19 cellular contexts compared by ENCODE assay signal in genomic region chr1:35925741-35926140, GRCh38. TPM values are rescaled to one million over a fixed set of nuclear protein-coding genes. Genes with fewer than 3 reads are reported as not detected.
DNase-seq lines count a peak whose midpoint lies in the region; ATAC-seq and TF ChIP-seq lines count a peak whose summit lies in the region.
"Had no signal": no experiment of that assay in that cellular context is flagged by ENCODE, and none has a peak within 500 bp of the region (broad histone marks: within the 10 kb centered on the region; RNA-seq: fewer than 3 reads in every experiment).

No MANE protein-coding gene starts in this region.

- H3K27ac ChIP-seq in SJCRH30: no peak overlapping the region
- no peak overlapping the region for H3K27ac ChIP-seq in ovary
- H3K27ac ChIP-seq: cardiac muscle cell, tibial artery had no signal

- H3K36me3 ChIP-seq in SJCRH30 (peaks cover 7% of the 10 kb centered on the region), ovary (no peaks in the 10 kb centered on the region)
- H3K36me3 ChIP-seq: cardiac muscle cell had no signal

- H3K4me3 ChIP-seq in SJCRH30 (no peak overlapping the region), fibroblast of mammary gland (ENCODE audit: control insufficient read depth, low read depth, low read length) (no peak overlapping the region), ovary (no peak overlapping the region)
- H3K4me3 ChIP-seq: cardiac muscle cell, sigmoid colon, tibial artery had no signal

- H3K27me3 ChIP-seq in SJCRH30 (no peaks in the 10 kb centered on the region), ovary (no peaks in the 10 kb centered on the region)
- H3K27me3 ChIP-seq: cardiac muscle cell, sigmoid colon, tibial artery had no signal

- no peak for TF ChIP-seq POLR2A in ovary (IDR thresholded peaks at IDR 0.05)

- WGBS in ovary, 3 donors: 10 to 20% (median 19%) methylated on average over 4 of the region's 4 CpGs

- TF ChIP-seq CTCF in fibroblast of mammary gland (conservative IDR thresholded peaks at IDR 0.05; ENCODE audit: control insufficient read depth, insufficient read depth, low read depth, low read length) (no peak), ovary (IDR thresholded peaks at IDR 0.05) (no peak)

- DNase-seq in GM04504 (ENCODE audit: low read depth) (peak; percentile 31), SJCRH30 (peak; percentile 17 to 22), fibroblast of mammary gland (ENCODE audit: low read depth) (peak; percentile 28), ovary (peak in 4 of 5 donors; percentile 22 to 45 (median 34)), left colon (no peak), GOT3 (lab: John Stamatoyannopoulos, UW) (no peak)
- no peak for DNase-seq in stimulated activated CD4-positive, alpha-beta T cell treated with anti-CD3 and anti-CD28 coated beads, Interleukin-1b, Interleukin-23, amount 100 ng/mL, for 48 hours
- DNase-seq: activated CD4-positive, alpha-beta T cell treated with anti-CD3 and anti-CD28 coated beads for 1 hour; activated CD8-positive, alpha-beta memory T cell treated with anti-CD3 and anti-CD28 coated beads, Interleukin-2, amount 50 U/mL, for 4 hours; activated naive CD4-positive, alpha-beta T cell treated with anti-CD3 and anti-CD28 coated beads for 36 hours; effector memory CD8-positive, alpha-beta T cell; immature natural killer cell; NCI-H1048; sigmoid colon; stimulated activated CD4-positive, alpha-beta T cell treated with anti-CD3 and anti-CD28 coated beads, Interleukin-4, amount 100 ng/mL, for 4 hours; T-helper 2 cell; tibial artery had no signal

- no peak for ATAC-seq in left colon
- ATAC-seq: effector memory CD8-positive, alpha-beta T cell; HCT116 had no signal

- H3K4me1 ChIP-seq in SJCRH30 (peaks cover 9% of the 10 kb centered on the region), ovary (ENCODE audit: insufficient read depth) (no peaks in the 10 kb centered on the region)

- intact Hi-C loops in ovary (cut with DNase I) (no loop called here), left colon (cut with DNase I, micrococcal nuclease) (no loop called here)

- H3K9me3 ChIP-seq in SJCRH30 (replicated peaks) (no peaks in the 10 kb centered on the region), ovary (no peaks in the 10 kb centered on the region)
- H3K9me3 ChIP-seq: sigmoid colon, tibial artery had no signal

- no peak for TF ChIP-seq EP300 in ovary (IDR thresholded peaks at IDR 0.05)

RNA-seq across cellular contexts. Expression of gene AGO3, which starts 5.2 kb away (rescaled TPM):
- 30.4 and 36.4 TPM in 2 replicates for total RNA-seq in SJCRH30 (2014; rRNA removed; shearing (Covaris generic))
- total RNA-seq in ovary: 10 to 100 TPM; 15.4 to 44.1 (median 31.5) TPM
- 10 to 100 TPM in 1 of 2 donors, 1 to 10 TPM in 1; 3.8 to 11.2 TPM for polyA plus RNA-seq in ovary
- total RNA-seq in left colon: 10 to 100 TPM; 17.8 to 19.7 TPM

RNA-seq across cellular contexts. Expression of gene AGO1, which starts 42.7 kb away (rescaled TPM):
- total RNA-seq in SJCRH30 (2014; rRNA removed; shearing (Covaris generic)): 33.3 and 35.1 TPM in 2 replicates
- total RNA-seq in ovary (10 to 100 TPM; 10.1 to 34.0 (median 29.8) TPM), left colon (10 to 100 TPM; 23.7 to 25.1 TPM)
- polyA plus RNA-seq in ovary: 10 to 100 TPM in 1 of 2 donors, 1 to 10 TPM in 1; 5.1 to 16.3 TPM

Comparison
In these comparisons a context has a peak if more than half of its experiments do, and no peak if none do; other contexts are left out.
1. DNase-seq: peak in GM04504 (single experiment), SJCRH30 (2 of 2), fibroblast of mammary gland (single experiment) and ovary (4 of 5); none in left colon (0 of 2), GOT3 (single experiment) and stimulated activated CD4-positive, alpha-beta T cell treated with anti-CD3 and anti-CD28 coated beads, Interleukin-1b, Interleukin-23, amount 100 ng/mL, for 48 hours (single experiment).